9 cellular contexts compared by ENCODE assay signal in genomic region chr11:123357353-123357989, GRCh38.
DNase-seq lines count a peak whose midpoint lies in the region; ATAC-seq and TF ChIP-seq lines count a peak whose summit lies in the region.
"Had no signal": no experiment of that assay in that cellular context is flagged by ENCODE, and none has a peak within 500 bp of the region (broad histone marks: within the 10 kb centered on the region; RNA-seq: fewer than 3 reads in every experiment).

No MANE protein-coding gene starts in this region.

- no peak overlapping the region for H3K27ac ChIP-seq in CD4-positive, alpha-beta memory T cell (ENCODE audit: low read depth, low read length)
- no peak overlapping the region for H3K27ac ChIP-seq in neural cell (ENCODE audit: low read length)

- TF ChIP-seq RAD21 in neural cell (conservative IDR thresholded peaks at IDR 0.05), result no peak

- H3K27me3 Mint-ChIP-seq in CD4-positive, alpha-beta memory T cell, result peaks cover 14 to 29% of the 10 kb centered on the region in 2 donors
- peaks cover 37% of the 10 kb centered on the region for H3K27me3 Mint-ChIP-seq in brain

- DNase-seq in CD4-positive, alpha-beta memory T cell, result peak in 1 of 5 donors; percentile 1
- DNase-seq in A172 (ENCODE audit: low spot score) (no peak), lower leg skin (ENCODE audit: low spot score in 2 of 2) (no peak), KBM-7 (no peak)
- DNase-seq: Karpas-422 had no signal

- H3K9me2 ChIP-seq in neural cell (ENCODE audit: insufficient read depth, low read length), result no peaks in the 10 kb centered on the region

- no peaks in the 10 kb centered on the region for H3F3A ChIP-seq in neural cell (ENCODE audit: insufficient read depth, low read length, poor library complexity, severe bottlenecking)

- H3K4me2 ChIP-seq in neural cell (ENCODE audit: low read length), result peak overlapping the region; percentile 71

- CTCF ChIA-PET in CD4-positive, alpha-beta memory T cell (lab: Charles Lee; ENCODE audit: partially characterized antibody), result interaction anchor here (0.7 to 1.7 kb wide), 6 partner anchors 11 to 56 kb away, joined by 3 to 9 read pairs (median 3); no protein-coding TSS in a partner anchor

- no peaks in the 10 kb centered on the region for H3K36me3 ChIP-seq in CD4-positive, alpha-beta memory T cell (ENCODE audit: insufficient read depth, low read length)
- H3K36me3 ChIP-seq in neural cell (ENCODE audit: insufficient read depth, low read length), result no peaks in the 10 kb centered on the region

- no peak for TF ChIP-seq POLR2A in lower leg skin (IDR thresholded peaks at IDR 0.05)

- H3K36me3 Mint-ChIP-seq in CD4-positive, alpha-beta memory T cell, result no peaks in the 10 kb centered on the region
- no peaks in the 10 kb centered on the region for H3K36me3 Mint-ChIP-seq in brain

- H3K4me3 ChIP-seq in CD4-positive, alpha-beta memory T cell (ENCODE audit: low read length in 2 of 2), result peak overlapping the region; percentile 42 to 59
- H3K4me3 ChIP-seq in neural cell (ENCODE audit: low read length) (peak overlapping the region; percentile 68), lower leg skin (ENCODE audit: low read depth, poor library complexity, severe bottlenecking) (no peak overlapping the region)

- in situ Hi-C loops in KBM-7 (cut with MboI; ENCODE audit: low pct_unique_long_range_greater_than_20kb, low sequenced_read_pairs), result no loop called here

- intact Hi-C loops in CD4-positive, alpha-beta memory T cell (cut with micrococcal nuclease), result loop anchor here (5.0 kb wide), 1 partner anchor 55 kb away; no protein-coding TSS in a partner anchor
- intact Hi-C loops in lower leg skin (cut with DNase I; ENCODE audit: low total_unique reads), result no loop called here

- H3K4me1 ChIP-seq in CD4-positive, alpha-beta memory T cell (ENCODE audit: insufficient read depth, low read length), result peaks cover 17% of the 10 kb centered on the region

- H3K9ac ChIP-seq in neural cell (ENCODE audit: low read length), result peak overlapping the region; percentile 53

- no peaks in the 10 kb centered on the region for H3K27me3 ChIP-seq in CD4-positive, alpha-beta memory T cell (ENCODE audit: insufficient read depth, low read length)
- H3K27me3 ChIP-seq in neural cell (ENCODE audit: insufficient read depth, low read depth, low read length), result peaks cover 41% of the 10 kb centered on the region

- H4K20me1 ChIP-seq in neural cell (ENCODE audit: insufficient read depth), result no peaks in the 10 kb centered on the region

- WGBS in lower leg skin, 2 donors, result 51 to 55% methylated on average over 9 of the region's 9 CpGs

- no peaks in the 10 kb centered on the region for H3K79me2 ChIP-seq in neural cell (replicated peaks; ENCODE audit: insufficient read depth, low read length)

- peak in 1 of 2 experiments; percentile 34 for TF ChIP-seq CTCF in brain (conservative IDR thresholded peaks at IDR 0.05)
- TF ChIP-seq CTCF in neural cell (IDR thresholded peaks at IDR 0.05; ENCODE audit: poor library complexity, severe bottlenecking), result no peak
- TF ChIP-seq CTCF in lower leg skin (IDR thresholded peaks at IDR 0.05), result no peak

- H3K9me3 ChIP-seq in CD4-positive, alpha-beta memory T cell (ENCODE audit: control insufficient read depth in 1 of 2, low read length in 2 of 2), result no peaks in the 10 kb centered on the region
- H3K9me3 ChIP-seq in neural cell (ENCODE audit: low read length), result no peaks in the 10 kb centered on the region

- POLR2A ChIA-PET in CD4-positive, alpha-beta memory T cell (lab: Charles Lee; ENCODE audit: partially characterized antibody), result interaction anchor here (0.6 to 1.9 kb wide), 3 partner anchors 53 to 587 kb away, joined by 3 to 6 read pairs (median 3); no protein-coding TSS in a partner anchor

- peak overlapping the region; percentile 83 to 96 (median 89) for H3K4me3 Mint-ChIP-seq in CD4-positive, alpha-beta memory T cell
- peak overlapping the region; percentile 90 to 93 (median 92) for H3K4me3 Mint-ChIP-seq in brain

- peaks cover 0 to 3% (median 0%) of the 10 kb centered on the region in 8 donors for H3K9me3 Mint-ChIP-seq in CD4-positive, alpha-beta memory T cell
- H3K9me3 Mint-ChIP-seq in brain, result peaks cover 0 to 3% (median 0%) of the 10 kb centered on the region in 5 experiments

- peak; percentile 2 for ATAC-seq in HG02884 (IDR thresholded peaks at IDR 0.05; ENCODE audit: unreplicated experiment)
- ATAC-seq in GM21619 (IDR thresholded peaks at IDR 0.05; ENCODE audit: unreplicated experiment), result no peak

- peak overlapping the region in 4 of 7 donors; percentile 14 to 76 (median 52) for H3K27ac Mint-ChIP-seq in CD4-positive, alpha-beta memory T cell
- peak overlapping the region; percentile 60 to 95 (median 93) for H3K27ac Mint-ChIP-seq in brain

- TF ChIP-seq EP300 in neural cell (conservative IDR thresholded peaks at IDR 0.05; ENCODE audit: poor library complexity, severe bottlenecking), result no peak

- peak overlapping the region; percentile 61 for H2AFZ ChIP-seq in neural cell (ENCODE audit: low read depth, low read length)

- peaks cover 18 to 26% (median 21%) of the 10 kb centered on the region in 4 donors for H3K4me1 Mint-ChIP-seq in CD4-positive, alpha-beta memory T cell
- H3K4me1 Mint-ChIP-seq in brain, result peaks cover 47% of the 10 kb centered on the region

TF ChIP-seq in neural cell, 6 proteins besides CTCF, POLR2A, EP300 and RAD21:
- TF ChIP-seq MXI1 (conservative IDR thresholded peaks at IDR 0.05; ENCODE audit: poor library complexity, severe bottlenecking) (no peak), REST (IDR thresholded peaks at IDR 0.05; ENCODE audit: borderline replicate concordance) (no peak), TAF1 (IDR thresholded peaks at IDR 0.05; ENCODE audit: low read depth) (no peak), EZH2 (IDR thresholded peaks at IDR 0.05; ENCODE audit: borderline replicate concordance, insufficient read depth, low read length, poor library complexity, severe bottlenecking) (no peak), POLR2AphosphoS5 (IDR thresholded peaks at IDR 0.05) (no peak), SMC3 (conservative IDR thresholded peaks at IDR 0.05; ENCODE audit: poor library complexity) (no peak)
